11 cellular contexts compared by ENCODE assay signal in genomic region chr16:63617990-63618763, GRCh38.
A peak's percentile ranks its signal among the peaks of the same experiment; 100 is the strongest.
DNase-seq lines count a peak whose midpoint lies in the region; ATAC-seq and TF ChIP-seq lines count a peak whose summit lies in the region.
"Had no signal": no experiment of that assay in that cellular context is flagged by ENCODE, and none has a peak within 500 bp of the region (broad histone marks: within the 10 kb centered on the region; RNA-seq: fewer than 3 reads in every experiment).

No MANE protein-coding gene starts in this region.

- DNase-seq in HK-2 (ENCODE audit: unreplicated experiment), result peak; percentile 69
- DNase-seq in SK-N-MC (ENCODE audit: low read depth, low spot score), result no peak
- peak; percentile 31 for DNase-seq in left cardiac atrium
- DNase-seq in sigmoid colon, result no peak
- no peak for DNase-seq in HuH-7.5 (ENCODE audit: low spot score)
- no peak for DNase-seq in medulla oblongata (ENCODE audit: extremely low spot score)
- no peak for DNase-seq in activated CD4-positive, alpha-beta T cell treated with anti-CD3 and anti-CD28 coated beads for 48 hours
- DNase-seq: activated CD8-positive, alpha-beta memory T cell treated with anti-CD3 and anti-CD28 coated beads, Interleukin-2, amount 50 U/mL, for 48 hours; cerebellar nuclear complex; stimulated activated CD4-positive, alpha-beta T cell treated with anti-CD3 and anti-CD28 coated beads, Interleukin-1b, Interleukin-23, amount 100 ng/mL, for 48 hours had no signal

- no peaks in the 10 kb centered on the region for H3K36me3 ChIP-seq in SK-N-MC (ENCODE audit: insufficient read depth, low read length)
- H3K36me3 ChIP-seq in sigmoid colon, result no peaks in the 10 kb centered on the region

- H3K9me3 ChIP-seq in SK-N-MC (ENCODE audit: low read depth, low read length) (no peaks in the 10 kb centered on the region), sigmoid colon (no peaks in the 10 kb centered on the region)

- no peak for TF ChIP-seq EP300 in sigmoid colon (IDR thresholded peaks at IDR 0.05)

- intact Hi-C loops in left cardiac atrium (cut with DNase I) (no loop called here), sigmoid colon (cut with DNase I) (no loop called here)

- 84 to 86% methylated on average over 16 of the region's 16 CpGs for WGBS in sigmoid colon, 2 donors

- H3K4me1 ChIP-seq in sigmoid colon, result peaks cover 0 to 3% (median under 1%) of the 10 kb centered on the region in 4 donors

- H3K27ac ChIP-seq in SK-N-MC (no peak overlapping the region), sigmoid colon (no peak overlapping the region)

- no peaks in the 10 kb centered on the region for H3K27me3 ChIP-seq in sigmoid colon

- H3K9ac ChIP-seq in SK-N-MC (ENCODE audit: insufficient read length), result no peak overlapping the region

- peak; percentile 88 to 90 for ATAC-seq in left cardiac atrium
- no peak for ATAC-seq in GM19467 (IDR thresholded peaks at IDR 0.05; ENCODE audit: unreplicated experiment)

- no peak for TF ChIP-seq POLR2A in sigmoid colon (IDR thresholded peaks at IDR 0.05)

- H3K4me3 ChIP-seq in SK-N-MC, result peak overlapping the region; percentile 74
- H3K4me3 ChIP-seq in sigmoid colon, result peak overlapping the region in 3 of 4 donors; percentile 38 to 53 (median 48)

- TF ChIP-seq CTCF in sigmoid colon (IDR thresholded peaks at IDR 0.05), result no peak

Comparison
In these comparisons a context has a peak if more than half of its experiments do, and no peak if none do; other contexts are left out.
1. DNase-seq: peak in HK-2 (single experiment) and left cardiac atrium (single experiment); none in SK-N-MC (single experiment), sigmoid colon (single experiment), HuH-7.5 (single experiment), medulla oblongata (single experiment) and activated CD4-positive, alpha-beta T cell treated with anti-CD3 and anti-CD28 coated beads for 48 hours (single experiment).